1 cellular context compared by ENCODE assay signal in the genomic region with DNA sequence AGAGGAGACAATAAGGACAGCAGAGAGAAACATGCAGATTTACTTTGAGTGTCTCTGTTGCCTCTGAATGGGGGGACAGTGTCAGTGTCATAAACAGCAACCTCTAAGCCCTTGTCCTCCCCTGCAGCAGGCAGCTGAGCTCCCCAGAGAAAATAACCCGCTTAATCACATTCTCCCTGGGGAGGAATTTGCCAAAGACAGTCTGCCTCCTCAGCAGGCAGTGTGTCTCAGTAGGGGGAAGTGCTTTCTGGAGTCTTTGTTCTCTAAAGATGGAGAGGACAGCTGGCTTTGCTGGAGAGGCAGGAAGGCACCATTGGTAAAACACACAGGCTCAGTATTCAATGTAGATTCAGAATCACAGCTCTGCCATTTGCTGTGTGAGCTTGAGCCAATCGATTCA.
TF ChIP-seq lines count a peak whose summit lies in the region.

No MANE protein-coding gene starts in this region.

TF ChIP-seq in GM23338, 12 proteins besides CTCF, POLR2A, EP300 and RAD21:
- TF ChIP-seq ZNF462 (CRISPR knock-in tag; IDR thresholded peaks at IDR 0.05) (no peak), EZH2 (IDR thresholded peaks at IDR 0.05; ENCODE audit: low read depth, unreplicated experiment) (no peak), STAT1 (IDR thresholded peaks at IDR 0.05; ENCODE audit: unreplicated experiment) (no peak), ETS1 (IDR thresholded peaks at IDR 0.05) (no peak)
